Comparison of ENCODE assay signal across 11 cellular contexts in the genomic region with DNA sequence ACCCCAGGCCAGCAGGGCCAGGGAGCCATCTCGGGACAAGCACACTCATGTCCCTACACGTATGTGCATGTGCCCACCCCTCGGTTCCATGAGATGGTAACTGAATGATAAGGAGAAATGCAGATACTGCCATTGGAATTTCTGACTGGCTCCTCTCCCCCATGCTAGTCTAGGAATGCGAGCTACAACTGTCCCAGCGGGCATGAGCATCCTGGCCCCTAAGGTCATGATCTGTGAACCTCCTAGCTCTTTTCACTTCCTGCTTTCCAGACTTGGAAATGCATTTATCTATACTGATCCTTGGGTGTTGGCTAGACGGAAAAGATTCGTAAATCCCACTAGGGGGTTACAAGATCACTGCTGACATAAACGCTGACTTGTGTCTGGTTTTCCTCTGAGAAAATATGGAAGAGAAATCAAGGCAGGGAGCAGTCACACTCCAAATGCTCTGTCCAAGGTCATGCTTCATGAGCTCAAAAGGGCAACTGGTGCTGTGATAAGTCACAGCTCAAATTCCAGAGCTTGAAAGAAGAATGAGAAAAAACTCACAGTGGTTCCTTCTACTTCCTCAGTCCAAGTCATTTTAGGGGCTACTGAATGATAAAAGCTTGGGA. TPM values are rescaled to one million over a fixed set of nuclear protein-coding genes. Genes with fewer than 3 reads are reported as not detected.
DNase-seq lines count a peak whose midpoint lies in the region; ATAC-seq and TF ChIP-seq lines count a peak whose summit lies in the region.
"Had no signal": no experiment of that assay in that cellular context is flagged by ENCODE, and none has a peak within 500 bp of the region (broad histone marks: within the 10 kb centered on the region; RNA-seq: fewer than 3 reads in every experiment).

No MANE protein-coding gene starts in this region.

- no peaks in the 10 kb centered on the region for H3K9me3 ChIP-seq in CD4-positive, alpha-beta T cell (ENCODE audit: control insufficient read depth, low read length)
- no peaks in the 10 kb centered on the region for H3K9me3 ChIP-seq in T-helper 17 cell (ENCODE audit: control insufficient read depth, low read length, poor library complexity, severe bottlenecking)
- H3K9me3 ChIP-seq in right cardiac atrium (ENCODE audit: control insufficient read depth, low read length): no peaks in the 10 kb centered on the region
- H3K9me3 ChIP-seq in PC-3 (ENCODE audit: low read length): no peaks in the 10 kb centered on the region

- H3K9me3 Mint-ChIP-seq in CD4-positive, alpha-beta T cell: no peaks in the 10 kb centered on the region
- H3K9me3 Mint-ChIP-seq in progenitor cell of endocrine pancreas (ENCODE audit: low read depth): no peaks in the 10 kb centered on the region
- H3K9me3 Mint-ChIP-seq: natural killer cell treated with Interleukin-12 subunit alpha and Interleukin-12 subunit beta and Interleukin-15 and Interleukin-18, amount 100 ng/mL, for 72 hours had no signal

- no peaks in the 10 kb centered on the region for H3K27me3 ChIP-seq in CD4-positive, alpha-beta T cell (ENCODE audit: control insufficient read depth, insufficient read depth, low read length)
- no peaks in the 10 kb centered on the region for H3K27me3 ChIP-seq in right cardiac atrium (ENCODE audit: control insufficient read depth, insufficient read depth)
- H3K27me3 ChIP-seq in PC-3 (ENCODE audit: low read length): no peaks in the 10 kb centered on the region

- H3K4me3 Mint-ChIP-seq in CD4-positive, alpha-beta T cell: no peak overlapping the region
- H3K4me3 Mint-ChIP-seq in T-helper 17 cell (no peak overlapping the region), progenitor cell of endocrine pancreas (ENCODE audit: low read depth) (no peak overlapping the region)
- H3K4me3 Mint-ChIP-seq: natural killer cell treated with Interleukin-12 subunit alpha and Interleukin-12 subunit beta and Interleukin-15 and Interleukin-18, amount 100 ng/mL, for 72 hours had no signal

- H3F3A ChIP-seq in PC-3 (ENCODE audit: low read length, unreplicated experiment): no peaks in the 10 kb centered on the region

- no peak for TF ChIP-seq CTCF in CD4-positive, alpha-beta T cell (IDR thresholded peaks at IDR 0.05)
- no peak for TF ChIP-seq CTCF in progenitor cell of endocrine pancreas (IDR thresholded peaks at IDR 0.05; ENCODE audit: unreplicated experiment)
- no peak for TF ChIP-seq CTCF in PC-3 (conservative IDR thresholded peaks at IDR 0.05; ENCODE audit: low read depth, low read length)

- H3K9me2 ChIP-seq in PC-3 (replicated peaks; ENCODE audit: low read length): no peaks in the 10 kb centered on the region

- CTCF ChIA-PET in CD4-positive, alpha-beta T cell (lab: Charles Lee): interaction anchor here (0.8 kb wide), 1 partner anchor 481 kb away, joined by 3 read pairs; no protein-coding TSS in a partner anchor
- CTCF ChIA-PET in PC-3 (lab: Charles Lee): no interaction called here

- peaks cover 11% of the 10 kb centered on the region; the same call in 1 of the 2 replicates for H3K36me3 ChIP-seq in PC-3 (ENCODE audit: low read depth, low read length)

- no peak overlapping the region for H3K4me2 ChIP-seq in PC-3 (ENCODE audit: low read length)

- H3K27ac Mint-ChIP-seq in CD4-positive, alpha-beta T cell: peak overlapping the region; percentile 71
- H3K27ac Mint-ChIP-seq in T-helper 17 cell: peak overlapping the region; percentile 92
- peak overlapping the region; percentile 42 for H3K27ac Mint-ChIP-seq in progenitor cell of endocrine pancreas

- POLR2A ChIA-PET in CD4-positive, alpha-beta T cell (lab: Charles Lee): interaction anchor here (0.9 kb wide), 1 partner anchor 26 kb away, joined by 3 read pairs; no protein-coding TSS in a partner anchor
- POLR2A ChIA-PET in PC-3 (lab: Charles Lee; ENCODE audit: unreplicated experiment): no interaction called here

- BruUV-seq in PC-3 (replicated peaks; lab: Mats Ljungman, UMichigan): no TSS peak

- H3K4me3 ChIP-seq in right cardiac atrium (ENCODE audit: low read length): no peak overlapping the region
- no peak overlapping the region for H3K4me3 ChIP-seq in PC-3 (ENCODE audit: low read length)

- DNase-seq in CD4-positive, alpha-beta T cell: no peak
- DNase-seq in T-helper 17 cell: no peak
- peak in 2 of 3 donors; percentile 18 to 27 for DNase-seq in right cardiac atrium
- DNase-seq in progenitor cell of endocrine pancreas (ENCODE audit: low spot score, unreplicated experiment): no peak
- no peak for DNase-seq in mucosa of gallbladder (ENCODE audit: low spot score)
- DNase-seq in NCI-H1417 treated with DMSO at 0.1 percent for 48 hours (lab: John Stamatoyannopoulos, UW): no peak
- no peak for DNase-seq in PC-3
- DNase-seq: NCI-H2227 treated with DMSO at 0.1 percent for 48 hours had no signal

- H3K4me1 Mint-ChIP-seq in CD4-positive, alpha-beta T cell (ENCODE audit: low read depth): peaks cover 47% of the 10 kb centered on the region
- H3K4me1 Mint-ChIP-seq in T-helper 17 cell (peaks cover 28% of the 10 kb centered on the region), progenitor cell of endocrine pancreas (ENCODE audit: low read depth) (peaks cover 60% of the 10 kb centered on the region)

- H3K4me1 ChIP-seq in right cardiac atrium (ENCODE audit: control insufficient read depth, insufficient read depth, low read length): peaks cover 56% of the 10 kb centered on the region
- no peaks in the 10 kb centered on the region for H3K4me1 ChIP-seq in PC-3 (ENCODE audit: insufficient read depth, low read length)

- H3K79me2 ChIP-seq in PC-3 (ENCODE audit: low read length): no peaks in the 10 kb centered on the region

- H2AFZ ChIP-seq in PC-3 (ENCODE audit: low read length): no peak overlapping the region

- peaks cover 88% of the 10 kb centered on the region for H3K36me3 Mint-ChIP-seq in CD4-positive, alpha-beta T cell (ENCODE audit: low read depth)
- H3K36me3 Mint-ChIP-seq in T-helper 17 cell (ENCODE audit: low read depth) (no peaks in the 10 kb centered on the region), progenitor cell of endocrine pancreas (ENCODE audit: insufficient read depth) (peaks cover 17% of the 10 kb centered on the region)
- H3K36me3 Mint-ChIP-seq: natural killer cell treated with Interleukin-12 subunit alpha and Interleukin-12 subunit beta and Interleukin-15 and Interleukin-18, amount 100 ng/mL, for 72 hours had no signal

- intact Hi-C loops in CD4-positive, alpha-beta T cell (cut with DNase I, micrococcal nuclease): no loop called here
- intact Hi-C loops in right cardiac atrium (cut with DNase I) (loop anchor here in 2 of 4 donors (5.0 kb wide), 1 partner anchor 50 kb away; no protein-coding TSS in a partner anchor), PC-3 (cut with micrococcal nuclease) (no loop called here)

- H3K27me3 Mint-ChIP-seq in CD4-positive, alpha-beta T cell: no peaks in the 10 kb centered on the region
- H3K27me3 Mint-ChIP-seq in T-helper 17 cell: no peaks in the 10 kb centered on the region
- H3K27me3 Mint-ChIP-seq in progenitor cell of endocrine pancreas: no peaks in the 10 kb centered on the region
- H3K27me3 Mint-ChIP-seq: natural killer cell treated with Interleukin-12 subunit alpha and Interleukin-12 subunit beta and Interleukin-15 and Interleukin-18, amount 100 ng/mL, for 72 hours had no signal

- H4K20me1 ChIP-seq in PC-3 (ENCODE audit: low read length): no peaks in the 10 kb centered on the region

- ATAC-seq in CD4-positive, alpha-beta T cell (ENCODE audit: poor library complexity): no peak
- ATAC-seq in T-helper 17 cell (no peak), right cardiac atrium (no peak), GM18907 (IDR thresholded peaks at IDR 0.05; ENCODE audit: unreplicated experiment) (no peak), PC-3 (no peak)
- ATAC-seq: natural killer cell treated with Interleukin-12 subunit alpha and Interleukin-12 subunit beta and Interleukin-15 and Interleukin-18, amount 100 ng/mL, for 72 hours had no signal

- no peak overlapping the region for H3K27ac ChIP-seq in CD4-positive, alpha-beta T cell (ENCODE audit: low read depth, low read length)
- H3K27ac ChIP-seq in right cardiac atrium (ENCODE audit: low read length) (peak overlapping the region; percentile 81), PC-3 (ENCODE audit: low read length) (no peak overlapping the region)
- H3K27ac ChIP-seq: C4-2B had no signal

- 48% methylated on average over 8 of the region's 8 CpGs for WGBS in right cardiac atrium

- no peak overlapping the region for H3K9ac ChIP-seq in PC-3 (ENCODE audit: low read length)

RNA-seq across cellular contexts. Expression of gene SLC45A1, which starts 49.8 kb away (rescaled TPM):
- total RNA-seq in CD4-positive, alpha-beta T cell: under 1 TPM; 0.88 to 0.98 TPM
- total RNA-seq in T-helper 17 cell (under 1 TPM; 0.65 to 0.70 TPM), right cardiac atrium (1 to 10 TPM; 2.1 to 3.5 (median 2.8) TPM), progenitor cell of endocrine pancreas (0.60 and 0.86 TPM in 2 replicates), mucosa of gallbladder (5.0 TPM), PC-3 (2014; rRNA removed) (0.62 and 0.75 TPM in 2 replicates)
- polyA plus RNA-seq in right cardiac atrium: 2.5 TPM

Comparison
In these comparisons a context has a peak if more than half of its experiments do, and no peak if none do; other contexts are left out.
1. DNase-seq: peak in right cardiac atrium (2 of 3); none in CD4-positive, alpha-beta T cell (0 of 10), T-helper 17 cell (0 of 3), progenitor cell of endocrine pancreas (single experiment), mucosa of gallbladder (single experiment), NCI-H1417 treated with DMSO at 0.1 percent for 48 hours (single experiment) and PC-3 (single experiment).
2. H3K27ac Mint-ChIP-seq: peak in every context shown above with its lines; median percentile 92 in T-helper 17 cell; 71 in CD4-positive, alpha-beta T cell; 42 in progenitor cell of endocrine pancreas.